ENCODE assay signal across 8 cellular contexts in genomic region chr6:4358414-4359107, GRCh38.
DNase-seq lines count a peak whose midpoint lies in the region; ATAC-seq and TF ChIP-seq lines count a peak whose summit lies in the region.

No MANE protein-coding gene starts in this region.

- WGBS in transverse colon (ENCODE audit: low coverage in 1 of 2), 2 donors, result 5 to 35% methylated on average over 4 to 13 of the region's 13 CpGs

- TF ChIP-seq CTCF in epithelial cell of proximal tubule (conservative IDR thresholded peaks at IDR 0.05; ENCODE audit: low read depth, low read length) (no peak), transverse colon (IDR thresholded peaks at IDR 0.05) (no peak)

- H3K4me3 ChIP-seq in epithelial cell of proximal tubule (ENCODE audit: low read depth, low read length), result no peak overlapping the region
- H3K4me3 ChIP-seq in transverse colon, result no peak overlapping the region

- DNase-seq in activated CD8-positive, alpha-beta memory T cell treated with anti-CD3 and anti-CD28 coated beads, Interleukin-2, amount 50 U/mL, for 48 hours, result peak; percentile 53
- DNase-seq in activated CD8-positive, alpha-beta memory T cell treated with anti-CD3 and anti-CD28 coated beads, Interleukin-2, amount 10 ng/mL, durations not matched to agents 7 days and 5 days, result no peak
- DNase-seq in SHP77 (lab: John Stamatoyannopoulos, UW) (peak; percentile 86 to 95), epithelial cell of proximal tubule (ENCODE audit: low read depth) (peak; percentile 97), midbrain (lab: John Stamatoyannopoulos, UW) (peak; percentile 76), transverse colon (peak; percentile 88), NCI-H526 (lab: John Stamatoyannopoulos, UW) (no peak)

- H3K4me1 ChIP-seq in transverse colon, result peaks cover 4 to 22% (median 12%) of the 10 kb centered on the region in 4 donors

- no peak for ATAC-seq in activated CD8-positive, alpha-beta memory T cell treated with anti-CD3 and anti-CD28 coated beads, Interleukin-2, amount 10 ng/mL, durations not matched to agents 7 days and 5 days
- ATAC-seq in HG03520 (IDR thresholded peaks at IDR 0.05; ENCODE audit: unreplicated experiment), result no peak

- no peaks in the 10 kb centered on the region for H3K36me3 Mint-ChIP-seq in activated CD8-positive, alpha-beta memory T cell treated with anti-CD3 and anti-CD28 coated beads, Interleukin-2, amount 10 ng/mL, durations not matched to agents 7 days and 5 days

- peak overlapping the region; percentile 55 to 77 (median 72) for H3K27ac ChIP-seq in transverse colon

- no peaks in the 10 kb centered on the region for H3K27me3 Mint-ChIP-seq in activated CD8-positive, alpha-beta memory T cell treated with anti-CD3 and anti-CD28 coated beads, Interleukin-2, amount 10 ng/mL, durations not matched to agents 7 days and 5 days

- H3K9me3 Mint-ChIP-seq in activated CD8-positive, alpha-beta memory T cell treated with anti-CD3 and anti-CD28 coated beads, Interleukin-2, amount 10 ng/mL, durations not matched to agents 7 days and 5 days (ENCODE audit: low read depth), result no peaks in the 10 kb centered on the region

- in situ Hi-C loops in transverse colon (cut with MboI; ENCODE audit: low pct_ligation_motif_present in 1 of 4, low pct_unique_long_range_greater_than_20kb in 1 of 4, low sequenced_read_pairs in 3 of 4), result no loop called here

- H3K36me3 ChIP-seq in transverse colon, result no peaks in the 10 kb centered on the region

- peak; percentile 23 for TF ChIP-seq POLR2A in transverse colon (IDR thresholded peaks at IDR 0.05)

- no peak overlapping the region for H3K27ac Mint-ChIP-seq in activated CD8-positive, alpha-beta memory T cell treated with anti-CD3 and anti-CD28 coated beads, Interleukin-2, amount 10 ng/mL, durations not matched to agents 7 days and 5 days

- H3K4me1 Mint-ChIP-seq in activated CD8-positive, alpha-beta memory T cell treated with anti-CD3 and anti-CD28 coated beads, Interleukin-2, amount 10 ng/mL, durations not matched to agents 7 days and 5 days, result no peaks in the 10 kb centered on the region

- H3K4me3 Mint-ChIP-seq in activated CD8-positive, alpha-beta memory T cell treated with anti-CD3 and anti-CD28 coated beads, Interleukin-2, amount 10 ng/mL, durations not matched to agents 7 days and 5 days, result no peak overlapping the region

- intact Hi-C loops in transverse colon (cut with DNase I; ENCODE audit: low total_unique reads), result no loop called here

- no peaks in the 10 kb centered on the region for H3K27me3 ChIP-seq in transverse colon

- CTCF ChIA-PET in activated CD8-positive, alpha-beta memory T cell treated with anti-CD3 and anti-CD28 coated beads, Interleukin-2, amount 10 ng/mL, durations not matched to agents 7 days and 5 days (lab: Charles Lee), result no interaction called here

- no peaks in the 10 kb centered on the region for H3K9me3 ChIP-seq in transverse colon

- peak; percentile 69 for TF ChIP-seq EP300 in transverse colon (IDR thresholded peaks at IDR 0.05; ENCODE audit: low read depth)

Comparison
In these comparisons a context has a peak if more than half of its experiments do, and no peak if none do; other contexts are left out.
1. DNase-seq: peak in activated CD8-positive, alpha-beta memory T cell treated with anti-CD3 and anti-CD28 coated beads, Interleukin-2, amount 50 U/mL, for 48 hours (single experiment), SHP77 (2 of 2), epithelial cell of proximal tubule (single experiment), midbrain (single experiment) and transverse colon (single experiment); none in activated CD8-positive, alpha-beta memory T cell treated with anti-CD3 and anti-CD28 coated beads, Interleukin-2, amount 10 ng/mL, durations not matched to agents 7 days and 5 days (single experiment) and NCI-H526 (0 of 2).